ENCODE assay signal across 10 cellular contexts in genomic region chr1:38778521-38778920, GRCh38.
"Had no signal": no experiment of that assay in that cellular context is flagged by ENCODE, and none has a peak within 500 bp of the region (broad histone marks: within the 10 kb centered on the region; RNA-seq: fewer than 3 reads in every experiment).

No MANE protein-coding gene starts in this region.

- H3K9ac ChIP-seq: KMS-11 had no signal

- H3K4me2 ChIP-seq: GM23338, KMS-11 had no signal

- FAIRE-seq: H1, H54, HTR-8/SVneo had no signal

- H3K4me3 ChIP-seq: GM23338 had no signal

- H3K27ac ChIP-seq: KMS-11 had no signal

- DNase-seq: H9, HCEC 1CT, HFFc6, IMR-90, KBM-7 had no signal
